21 cellular contexts compared by ENCODE assay signal in the genomic region with DNA sequence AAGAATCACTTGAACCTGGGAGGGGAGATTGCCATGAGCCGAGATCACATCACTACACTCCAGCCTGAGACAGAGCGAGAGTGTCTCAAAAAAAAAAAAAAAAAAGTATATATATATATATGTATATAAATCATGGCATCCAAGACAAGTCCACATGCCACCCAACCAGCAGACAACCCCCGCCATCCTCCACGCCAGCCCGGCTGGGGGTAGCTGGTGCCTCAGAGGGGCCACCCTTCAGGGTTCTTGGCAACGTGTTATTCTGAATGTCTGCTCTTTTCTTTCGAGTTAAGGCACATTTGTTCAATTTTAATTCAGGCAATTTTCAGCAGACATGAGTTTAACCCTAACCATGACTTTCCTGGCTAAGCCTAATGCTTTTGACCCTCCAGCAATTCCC. TPM values are rescaled to one million over a fixed set of nuclear protein-coding genes. Genes with fewer than 3 reads are reported as not detected.
DNase-seq lines count a peak whose midpoint lies in the region; TF ChIP-seq lines count a peak whose summit lies in the region.
"Had no signal": no experiment of that assay in that cellular context is flagged by ENCODE, and none has a peak within 500 bp of the region (broad histone marks: within the 10 kb centered on the region; RNA-seq: fewer than 3 reads in every experiment).

No MANE protein-coding gene starts in this region.

- peaks cover 59 to 100% (median 93%) of the 10 kb centered on the region in 11 experiments; a peak in 21 of 22 replicates for H4K20me1 ChIP-seq in BLaER1 treated with 17β-estradiol and CSF1 and Interleukin-3, amounts not matched to agents 10 nM and 100 nM
- H4K20me1 ChIP-seq in fibroblast of lung (ENCODE audit: control insufficient read depth, extremely low read depth, insufficient read depth, low read length): no peaks in the 10 kb centered on the region

- H3K36me3 ChIP-seq in BLaER1 treated with 17β-estradiol and CSF1 and Interleukin-3, amounts not matched to agents 10 nM and 100 nM: peaks cover 2 to 51% (median 24%) of the 10 kb centered on the region in 11 experiments; a peak in 17 of 22 replicates
- peaks cover 3% of the 10 kb centered on the region for H3K36me3 ChIP-seq in adipocyte (ENCODE audit: control insufficient read depth, insufficient read depth, low read length, severe bottlenecking)
- peaks cover 4% of the 10 kb centered on the region for H3K36me3 ChIP-seq in fibroblast of lung (ENCODE audit: control insufficient read depth, insufficient read depth, low read length)
- peaks cover 0 to 9% (median 2%) of the 10 kb centered on the region in 5 donors for H3K36me3 ChIP-seq in subcutaneous abdominal adipose tissue (ENCODE audit: control insufficient read depth in 5 of 5, insufficient read depth in 5 of 5, low read length in 5 of 5)
- H3K36me3 ChIP-seq in WERI-Rb-1: peaks cover 3% of the 10 kb centered on the region; the same call in 1 of the 2 replicates

- no peak for TF ChIP-seq CTCF in fibroblast of lung (conservative IDR thresholded peaks at IDR 0.05 in 1 of 2, IDR thresholded peaks at IDR 0.05 in 1 of 2; ENCODE audit: low read depth in 1 of 2, low read length in 2 of 2)
- TF ChIP-seq CTCF in WERI-Rb-1 (IDR thresholded peaks at IDR 0.05; ENCODE audit: low read depth, low read length): no peak

- intact Hi-C loops in posterior cingulate gyrus (cut with DNase I): no loop called here

- H3K9me3 ChIP-seq in BLaER1 treated with 17β-estradiol and CSF1 and Interleukin-3, amounts not matched to agents 10 nM and 100 nM (replicated peaks in 1 of 11): no peaks in the 10 kb centered on the region
- H3K9me3 ChIP-seq in adipocyte (ENCODE audit: control insufficient read depth, low read length) (no peaks in the 10 kb centered on the region), fibroblast of lung (ENCODE audit: control insufficient read depth, insufficient read depth, low read depth, low read length) (no peaks in the 10 kb centered on the region), subcutaneous abdominal adipose tissue (ENCODE audit: control insufficient read depth in 5 of 5, low read length in 5 of 5) (no peaks in the 10 kb centered on the region), WERI-Rb-1 (ENCODE audit: severe bottlenecking) (no peaks in the 10 kb centered on the region)
- H3K9me3 ChIP-seq: MG63, SJSA1 had no signal

- H3K4me3 ChIP-seq in BLaER1 treated with 17β-estradiol and CSF1 and Interleukin-3, amounts not matched to agents 10 nM and 100 nM: no peak overlapping the region
- H3K4me3 ChIP-seq in adipocyte (ENCODE audit: low read length) (no peak overlapping the region), fibroblast of lung (replicated peaks in 1 of 4; ENCODE audit: control extremely low read depth in 1 of 4, insufficient read depth in 1 of 4, low read depth in 3 of 4, low read length in 4 of 4) (no peak overlapping the region), subcutaneous abdominal adipose tissue (ENCODE audit: low read depth in 1 of 5, low read length in 5 of 5) (no peak overlapping the region), WERI-Rb-1 (ENCODE audit: low read depth, low read length) (no peak overlapping the region)
- H3K4me3 ChIP-seq: MG63, SJSA1 had no signal

- no peak for DNase-seq in adipocyte (ENCODE audit: low read depth)
- DNase-seq in fibroblast of lung (ENCODE audit: low read depth in 2 of 2): no peak
- DNase-seq in activated CD8-positive, alpha-beta memory T cell treated with anti-CD3 and anti-CD28 coated beads, Interleukin-2, amount 50 U/mL, for 48 hours: no peak
- DNase-seq in posterior cingulate gyrus: no peak
- DNase-seq in WERI-Rb-1: no peak
- no peak for DNase-seq in NCI-H82 treated with DMSO at 0.1 percent for 48 hours (lab: John Stamatoyannopoulos, UW; ENCODE audit: unreplicated experiment)
- DNase-seq: AML-193, DND-41, H9, Karpas-422, MG63, NCI-H1092, NCI-H146, NCI-H2029 treated with DMSO at 0.1 percent for 48 hours, NCI-H2171, NCI-H446, NCI-H526 treated with DMSO at 0.1 percent for 48 hours had no signal

- H3K27ac ChIP-seq in BLaER1 treated with 17β-estradiol and CSF1 and Interleukin-3, amounts not matched to agents 10 nM and 100 nM: peak overlapping the region in 3 of 11 experiments; percentile 27 to 42 (median 29); a peak in 1 of 22 replicates
- peak overlapping the region; percentile 0 for H3K27ac ChIP-seq in fibroblast of lung (ENCODE audit: insufficient read depth, low read length)
- no peak overlapping the region for H3K27ac ChIP-seq in subcutaneous abdominal adipose tissue (ENCODE audit: low read depth, low read length)
- no peak overlapping the region for H3K27ac ChIP-seq in WERI-Rb-1
- H3K27ac ChIP-seq: HL-60, SJSA1 had no signal

- no peak overlapping the region for H2AFZ ChIP-seq in fibroblast of lung (ENCODE audit: low read length)

- H3K4me1 ChIP-seq in BLaER1 treated with 17β-estradiol and CSF1 and Interleukin-3, amounts not matched to agents 10 nM and 100 nM: peaks cover 19 to 40% (median 30%) of the 10 kb centered on the region in 10 experiments
- peaks cover 36% of the 10 kb centered on the region for H3K4me1 ChIP-seq in adipocyte (ENCODE audit: control insufficient read depth, insufficient read depth, low read length)
- H3K4me1 ChIP-seq in fibroblast of lung (ENCODE audit: control insufficient read depth, extremely low read depth, insufficient read depth, low read length): peaks cover 18% of the 10 kb centered on the region
- peaks cover 0 to 40% (median 32%) of the 10 kb centered on the region in 5 donors for H3K4me1 ChIP-seq in subcutaneous abdominal adipose tissue (ENCODE audit: control insufficient read depth in 5 of 5, insufficient read depth in 5 of 5, low read length in 5 of 5)

- H3K27me3 ChIP-seq in BLaER1 treated with 17β-estradiol and CSF1 and Interleukin-3, amounts not matched to agents 10 nM and 100 nM: no peaks in the 10 kb centered on the region
- no peaks in the 10 kb centered on the region for H3K27me3 ChIP-seq in adipocyte (replicated peaks; ENCODE audit: control insufficient read depth, insufficient read depth, low read length)
- no peaks in the 10 kb centered on the region for H3K27me3 ChIP-seq in fibroblast of lung (ENCODE audit: control insufficient read depth, insufficient read depth, low read length)
- H3K27me3 ChIP-seq in subcutaneous abdominal adipose tissue (ENCODE audit: control insufficient read depth in 5 of 5, insufficient read depth in 4 of 5, low read length in 5 of 5): no peaks in the 10 kb centered on the region
- H3K27me3 ChIP-seq in WERI-Rb-1 (ENCODE audit: insufficient read depth, low read depth, severe bottlenecking): no peaks in the 10 kb centered on the region
- H3K27me3 ChIP-seq: MG63, SJSA1 had no signal

- peak overlapping the region in 8 of 11 experiments; percentile 16 to 51 (median 38); a peak in 8 of 22 replicates for H3K9ac ChIP-seq in BLaER1 treated with 17β-estradiol and CSF1 and Interleukin-3, amounts not matched to agents 10 nM and 100 nM
- H3K9ac ChIP-seq in adipocyte (ENCODE audit: low read length) (peak overlapping the region; percentile 72), fibroblast of lung (ENCODE audit: insufficient read depth, low read length) (no peak overlapping the region), subcutaneous abdominal adipose tissue (ENCODE audit: low read length in 5 of 5) (peak overlapping the region in 3 of 5 donors; percentile 18 to 69 (median 53))

- H3K79me2 ChIP-seq in fibroblast of lung (ENCODE audit: control insufficient read depth, insufficient read depth, low read length): peaks cover 23% of the 10 kb centered on the region

- H3K4me2 ChIP-seq in BLaER1 treated with 17β-estradiol and CSF1 and Interleukin-3, amounts not matched to agents 10 nM and 100 nM: peak overlapping the region in 1 of 11 experiments; percentile 45; a peak in 2 of 22 replicates
- no peak overlapping the region for H3K4me2 ChIP-seq in fibroblast of lung (ENCODE audit: extremely low read depth, insufficient read depth, low read length)

RNA-seq across cellular contexts. Expression of gene TMEM240, which starts 9.7 kb away (rescaled TPM):
- total RNA-seq in fibroblast of lung: 4.9 and 5.4 TPM in 2 replicates
- polyA plus RNA-seq in fibroblast of lung: 1.3 and 1.4 TPM in 2 replicates
- 6.7 TPM in 2 replicates for polyA plus RNA-seq in fibroblast of lung (2012)
- polyA minus RNA-seq in fibroblast of lung (ENCODE audit: low replicate concordance): 2.3 TPM in 1 of 2 replicates, not detected in the other

RNA-seq across cellular contexts. Expression of gene SSU72, which starts 24.6 kb away (rescaled TPM):
- total RNA-seq in fibroblast of lung: 65.1 and 72.7 TPM in 2 replicates
- polyA plus RNA-seq in fibroblast of lung: 127 and 135 TPM in 2 replicates
- 125 and 138 TPM in 2 replicates for polyA plus RNA-seq in fibroblast of lung (2012)
- 75.1 and 86.7 TPM in 2 replicates for polyA minus RNA-seq in fibroblast of lung (ENCODE audit: low replicate concordance)

RNA-seq across cellular contexts. Expression of gene ATAD3A, which starts 38.1 kb away (rescaled TPM):
- 14.4 and 18.0 TPM in 2 replicates for total RNA-seq in fibroblast of lung
- 12.5 and 19.8 TPM in 2 replicates for polyA plus RNA-seq in fibroblast of lung
- 24.8 and 50.7 TPM in 2 replicates for polyA plus RNA-seq in fibroblast of lung (2012)
- 11.7 and 12.7 TPM in 2 replicates for polyA minus RNA-seq in fibroblast of lung (ENCODE audit: low replicate concordance)

RNA-seq across cellular contexts. Expression of gene FNDC10, which starts 49.8 kb away (rescaled TPM):
- total RNA-seq in fibroblast of lung: 0.50 and 0.77 TPM in 2 replicates
- polyA plus RNA-seq in fibroblast of lung: 1.6 and 2.0 TPM in 2 replicates
- 6.1 and 6.2 TPM in 2 replicates for polyA plus RNA-seq in fibroblast of lung (2012)
- 2.5 and 4.7 TPM in 2 replicates for polyA minus RNA-seq in fibroblast of lung (ENCODE audit: low replicate concordance)
